Comparison of ENCODE assay signal across 9 cellular contexts in genomic region chr1:90798883-90799282, GRCh38.
"Had no signal": no experiment of that assay in that cellular context is flagged by ENCODE, and none has a peak within 500 bp of the region (broad histone marks: within the 10 kb centered on the region; RNA-seq: fewer than 3 reads in every experiment).

No MANE protein-coding gene starts in this region.

- ATAC-seq: HCT116 had no signal

- H3K4me3 ChIP-seq: GM23248, HAP-1 had no signal

- H3K36me3 ChIP-seq: HAP-1 had no signal

- H3K36me3 Mint-ChIP-seq: IgD-negative memory B cell had no signal

- DNase-seq: GM23248, GOT3, H7, HFFc6, KG1 had no signal

- H3K27ac Mint-ChIP-seq: HFFc6, IgD-negative memory B cell had no signal

- H2AFZ ChIP-seq: GM23248 had no signal

- H3K4me1 Mint-ChIP-seq: IgD-negative memory B cell had no signal

- H3K4me3 Mint-ChIP-seq: HFFc6, IgD-negative memory B cell had no signal

- H3K9me3 ChIP-seq: HAP-1 had no signal

- H3K9ac ChIP-seq: GM23248 had no signal

- H3K4me1 ChIP-seq: HAP-1 had no signal

- H3K27ac ChIP-seq: GM23248, HL-60 had no signal
